ENCODE assay signal across 9 cellular contexts in genomic region chrX:17689971-17690409, GRCh38. TPM values are rescaled to one million over a fixed set of nuclear protein-coding genes. Genes with fewer than 3 reads are reported as not detected.
A peak's percentile ranks its signal among the peaks of the same experiment; 100 is the strongest.
DNase-seq lines count a peak whose midpoint lies in the region; ATAC-seq, FAIRE-seq and TF ChIP-seq lines count a peak whose summit lies in the region.
"Had no signal": no experiment of that assay in that cellular context is flagged by ENCODE, and none has a peak within 500 bp of the region (broad histone marks: within the 10 kb centered on the region; RNA-seq: fewer than 3 reads in every experiment).

No MANE protein-coding gene starts in this region.

- intact Hi-C loops in HepG2 (cut with micrococcal nuclease; ENCODE audit: unreplicated experiment): loop anchor here (10.0 kb wide), 1 partner anchor 525 kb away; no protein-coding TSS in a partner anchor

- FAIRE-seq in HepG2 (lab: Jason Lieb, UNC): peak; percentile 74

- H3K36me3 Mint-ChIP-seq in chondrocyte (ENCODE audit: low read depth): no peaks in the 10 kb centered on the region
- H3K36me3 Mint-ChIP-seq: activated naive CD8-positive, alpha-beta T cell had no signal

- peak overlapping the region; percentile 59 for H3K27ac Mint-ChIP-seq in chondrocyte (ENCODE audit: unreplicated experiment)
- H3K27ac Mint-ChIP-seq: activated naive CD8-positive, alpha-beta T cell had no signal

- H3K9me3 ChIP-seq in HepG2 (ENCODE audit: low read length): no peaks in the 10 kb centered on the region

- in situ Hi-C loops in HepG2 (cut with HindIII; ENCODE audit: extremely low pct_ligation_motif_present, low pct_unique_long_range_greater_than_20kb): loop anchor here (5.0 to 25.0 kb wide), 2 partner anchors 153 to 453 kb away; no protein-coding TSS in a partner anchor

- H3K27me3 Mint-ChIP-seq in chondrocyte (ENCODE audit: low read depth): no peaks in the 10 kb centered on the region
- H3K27me3 Mint-ChIP-seq: activated naive CD8-positive, alpha-beta T cell had no signal

- ATAC-seq in GM21529 (IDR thresholded peaks at IDR 0.05; ENCODE audit: unreplicated experiment) (peak; percentile 69), SK-N-SH treated with all-trans-retinoic acid at 6 μM for 48 hours (peak; percentile 99), HepG2 (peak; percentile 81), HG03159 (IDR thresholded peaks at IDR 0.05; ENCODE audit: unreplicated experiment) (no peak)

- no peak for TF ChIP-seq RAD21 in HepG2 (CRISPR knock-in tag; IDR thresholded peaks at IDR 0.05)

- no peak overlapping the region for H2AFZ ChIP-seq in HepG2 (ENCODE audit: low read length)

- no peaks in the 10 kb centered on the region for H3K36me3 ChIP-seq in HepG2 (replicated peaks in 1 of 2; ENCODE audit: control insufficient read depth in 1 of 2, insufficient read depth in 2 of 2, low read length in 2 of 2)

- BruUV-seq in HepG2 (replicated peaks; lab: Mats Ljungman, UMichigan): no TSS peak

- peaks cover 8% of the 10 kb centered on the region for H3K4me1 Mint-ChIP-seq in chondrocyte (ENCODE audit: low read depth)

- H3K27ac ChIP-seq in HepG2 (ENCODE audit: extremely low read length, insufficient read depth, low read length): no peak overlapping the region
- no peak overlapping the region for H3K27ac ChIP-seq in substantia nigra (ENCODE audit: low read depth, low read length, poor library complexity, severe bottlenecking)

- peak overlapping the region; percentile 31 for H3K4me3 Mint-ChIP-seq in chondrocyte (ENCODE audit: unreplicated experiment)
- H3K4me3 Mint-ChIP-seq: activated naive CD8-positive, alpha-beta T cell had no signal

- TF ChIP-seq CTCF in chondrocyte (IDR thresholded peaks at IDR 0.05) (peak; percentile 95), HepG2 (CRISPR knock-in tag; IDR thresholded peaks at IDR 0.05) (peak; percentile 66)

- no peaks in the 10 kb centered on the region for H4K20me1 ChIP-seq in HepG2 (ENCODE audit: insufficient read depth, low read length)

- POLR2A ChIA-PET in HepG2 (lab: Yijun Ruan, JAX): no interaction called here

- no peak overlapping the region for H3K4me3 ChIP-seq in HepG2 (replicated peaks in 1 of 3; ENCODE audit: insufficient read depth in 1 of 3, low read depth in 2 of 3, low read length in 3 of 3)

- 61% methylated on average over 4 of the region's 4 CpGs for WGBS in HepG2 (ENCODE audit: low lambda C conversion rate)

- H3K4me1 ChIP-seq in HepG2 (ENCODE audit: insufficient read depth, low read length): no peaks in the 10 kb centered on the region

- no peaks in the 10 kb centered on the region for H3K27me3 ChIP-seq in HepG2 (ENCODE audit: control insufficient read depth in 1 of 2, insufficient read depth in 2 of 2, low read length in 2 of 2)

- no peaks in the 10 kb centered on the region for H3K79me2 ChIP-seq in HepG2 (ENCODE audit: insufficient read depth, low read length)

- TF ChIP-seq POLR2A in HepG2 (IDR thresholded peaks at IDR 0.05; ENCODE audit: insufficient read depth in 1 of 2, low read depth in 2 of 2, low read length in 2 of 2): no peak

- H3K9ac ChIP-seq in HepG2 (ENCODE audit: insufficient read depth, low read depth, low read length): no peak overlapping the region

- DNase-seq in Daoy (ENCODE audit: low read depth): peak; percentile 45
- DNase-seq in NCI-H1105 treated with DMSO at 0.1 percent for 48 hours (lab: John Stamatoyannopoulos, UW): peak; percentile 49
- DNase-seq in chondrocyte (ENCODE audit: low spot score): no peak
- peak; percentile 35 for DNase-seq in HepG2 (ENCODE audit: low spot score)
- peak in 32 of 49 donors; percentile 0 to 54 (median 18) for DNase-seq in substantia nigra (lab: John Stamatoyannopoulos, UW)

- CTCF ChIA-PET in HepG2 (lab: Yijun Ruan, JAX; ENCODE audit: low intra/inter-chr PET ratio, low total read pairs): interaction anchor here (0.7 to 1.7 kb wide), 3 partner anchors 155 to 569 kb away, joined by 3 to 9 read pairs (median 5); no protein-coding TSS in a partner anchor

- TF ChIP-seq EP300 in HepG2 (IDR thresholded peaks at IDR 0.05; ENCODE audit: low read depth in 2 of 2, low read length in 2 of 2) (no peak), HepG2 (CRISPR knock-in tag; IDR thresholded peaks at IDR 0.05; ENCODE audit: borderline replicate concordance) (no peak)

- H3K9me3 Mint-ChIP-seq in chondrocyte (ENCODE audit: low read depth): no peaks in the 10 kb centered on the region

- H3K4me2 ChIP-seq in HepG2 (ENCODE audit: low read depth, low read length): no peak overlapping the region

TF ChIP-seq in SK-N-SH treated with all-trans-retinoic acid at 6 μM for 48 hours, 23 proteins besides CTCF, POLR2A, EP300 and RAD21 (continues in another document):
- TF ChIP-seq ZFP3 (CRISPR knock-in tag; IDR thresholded peaks at IDR 0.05): no peak
- no peak for TF ChIP-seq ISL1 (CRISPR knock-in tag; IDR thresholded peaks at IDR 0.05)
- TF ChIP-seq TOX (CRISPR knock-in tag; IDR thresholded peaks at IDR 0.05; ENCODE audit: borderline replicate concordance): no peak
- TF ChIP-seq GLIS3 (CRISPR knock-in tag; IDR thresholded peaks at IDR 0.05): no peak
- no peak for TF ChIP-seq CSRNP3 (CRISPR knock-in tag; IDR thresholded peaks at IDR 0.05)
- no peak for TF ChIP-seq TCF4 (CRISPR knock-in tag; IDR thresholded peaks at IDR 0.05; ENCODE audit: borderline replicate concordance)
- no peak for TF ChIP-seq BACH2 (CRISPR knock-in tag; IDR thresholded peaks at IDR 0.05; ENCODE audit: borderline replicate concordance)
- no peak for TF ChIP-seq CSDC2 (CRISPR knock-in tag; IDR thresholded peaks at IDR 0.05)
- TF ChIP-seq RARB (CRISPR knock-in tag; IDR thresholded peaks at IDR 0.05): no peak
- TF ChIP-seq ZNF70 (CRISPR knock-in tag; IDR thresholded peaks at IDR 0.05): no peak

TF ChIP-seq in HepG2, 621 proteins besides CTCF, POLR2A, EP300 and RAD21:
- TF ChIP-seq STAG1 (CRISPR knock-in tag; IDR thresholded peaks at IDR 0.05) (peak; percentile 70), MAFK (conservative IDR thresholded peaks at IDR 0.05 in 1 of 2, IDR thresholded peaks at IDR 0.05 in 1 of 2; ENCODE audit: low read length in 2 of 2) (peak; percentile 58 to 71), SMC3 (IDR thresholded peaks at IDR 0.05; ENCODE audit: low read length) (peak; percentile 52; the same call in 1 of the 2 replicates), PREB (CRISPR knock-in tag; IDR thresholded peaks at IDR 0.05) (no peak), ADNP (CRISPR knock-in tag; IDR thresholded peaks at IDR 0.05) (no peak), MAFF (IDR thresholded peaks at IDR 0.05; ENCODE audit: low read depth, low read length) (peak; percentile 66)

RNA-seq across cellular contexts. Expression of gene SCML1, which starts 47.3 kb away (rescaled TPM):
- total RNA-seq in Daoy (2014; rRNA removed; shearing (Covaris generic)): 4.9 and 6.5 TPM in 2 replicates
- 8.4 to 9.4 TPM (median 8.7 TPM) in 3 replicates for total RNA-seq in chondrocyte
- 24.2 and 29.0 TPM in 2 replicates for total RNA-seq in HepG2 (2016; rRNA removed; fragmentation: Illumina TruSeq; extraction: Trizol)
- 3.4 and 3.6 TPM in 2 replicates for total RNA-seq in HepG2 (2016; cell fraction: cytosol; rRNA removed; fragmentation: Illumina TruSeq; extraction: Trizol; ENCODE audit: low read depth)
- 25.6 and 30.1 TPM in 2 replicates for total RNA-seq in HepG2 (2016; cell fraction: insoluble cytoplasmic fraction; rRNA removed; fragmentation: Illumina TruSeq; extraction: Trizol)
- total RNA-seq in HepG2 (2016; cell fraction: membrane; rRNA removed; fragmentation: Illumina TruSeq; extraction: Trizol): 15.1 and 16.1 TPM in 2 replicates
- total RNA-seq in HepG2 (2016; cell fraction: nucleus; rRNA removed; fragmentation: Illumina TruSeq; extraction: Trizol): 46.3 and 51.2 TPM in 2 replicates
- 98.2 and 129 TPM in 2 replicates for polyA plus RNA-seq in HepG2 (2011; rRNA removed)
- polyA plus RNA-seq in HepG2 (2011; cell fraction: cytosol; rRNA removed): 52.1 and 54.9 TPM in 2 replicates
- 132 and 134 TPM in 2 replicates for polyA plus RNA-seq in HepG2 (2011; cell fraction: nucleus; rRNA removed)
- 50.7 and 55.4 TPM in 2 replicates for polyA plus RNA-seq in HepG2 (2012)
- 2.7 and 4.0 TPM in 2 replicates for polyA plus RNA-seq in HepG2 (2016; cell fraction: cytosol; fragmentation: Illumina TruSeq; extraction: Trizol; ENCODE audit: low read depth)
- 41.9 and 45.6 TPM in 2 replicates for polyA plus RNA-seq in HepG2 (2016; cell fraction: insoluble cytoplasmic fraction; fragmentation: Illumina TruSeq; extraction: Trizol; ENCODE audit: low read depth)
- 14.3 and 15.0 TPM in 2 replicates for polyA plus RNA-seq in HepG2 (2016; cell fraction: membrane; fragmentation: Illumina TruSeq; extraction: Trizol; ENCODE audit: low read depth)
- 122 and 131 TPM in 2 replicates for polyA plus RNA-seq in HepG2 (2016; cell fraction: nucleus; fragmentation: Illumina TruSeq; extraction: Trizol; ENCODE audit: insufficient read depth, low read depth)
- polyA minus RNA-seq in HepG2 (2011; rRNA and poly(A)+ RNA removed; ENCODE audit: low replicate concordance): 29.6 and 74.2 TPM in 2 replicates
- polyA minus RNA-seq in HepG2 (2011; cell fraction: cytosol; rRNA and poly(A)+ RNA removed): 26.4 and 26.5 TPM in 2 replicates
- polyA minus RNA-seq in HepG2 (2011; cell fraction: nucleus; rRNA and poly(A)+ RNA removed): 77.5 and 82.1 TPM in 2 replicates
